ENCODE assay signal across 21 cellular contexts in the genomic region with DNA sequence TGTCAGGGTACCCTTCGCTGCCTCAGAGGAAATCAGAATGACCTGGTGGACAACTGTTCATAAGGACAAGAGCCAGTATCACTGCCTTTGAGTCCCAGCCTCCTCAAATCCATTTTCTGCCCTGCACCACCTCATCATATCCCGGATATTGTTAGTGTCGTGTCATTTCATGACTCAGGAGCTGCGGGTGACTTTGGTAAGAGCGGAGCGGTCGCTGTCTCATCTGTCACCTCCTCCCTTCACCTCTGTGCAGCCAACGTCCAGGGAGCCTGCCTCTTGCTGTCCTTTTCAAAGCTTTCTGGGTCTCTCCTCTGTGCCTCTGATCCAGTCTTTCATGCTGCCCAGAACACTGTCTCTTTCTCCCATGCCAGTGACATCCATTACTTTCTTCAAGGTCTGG.
"Had no signal": no experiment of that assay in that cellular context is flagged by ENCODE, and none has a peak within 500 bp of the region (broad histone marks: within the 10 kb centered on the region; RNA-seq: fewer than 3 reads in every experiment).

No MANE protein-coding gene starts in this region.

- H3K4me3 ChIP-seq: cardiac muscle cell, Peyer's patch had no signal

- H3K9me3 ChIP-seq: Peyer's patch had no signal

- H3K4me1 ChIP-seq: Peyer's patch had no signal

- H3K36me3 ChIP-seq: brain microvascular endothelial cell, cardiac muscle cell, Peyer's patch had no signal

- ATAC-seq: activated CD8-positive, alpha-beta memory T cell treated with anti-CD3 and anti-CD28 coated beads, Interleukin-2, amount 10 ng/mL, durations not matched to agents 7 days and 5 days; WTC11 had no signal

- DNase-seq: activated CD4-positive, alpha-beta T cell treated with anti-CD3 and anti-CD28 coated beads for 48 hours; activated CD4-positive, alpha-beta T cell treated with anti-CD3 and anti-CD28 coated beads, Interleukin-2, amount 50 U/mL, for 4 hours; activated CD4-positive, CD25-positive, alpha-beta regulatory T cell treated with anti-CD3 and anti-CD28 coated beads, Interleukin-2, amount 50 U/mL, for 72 hours; activated CD8-positive, alpha-beta memory T cell treated with anti-CD3 and anti-CD28 coated beads, Interleukin-2, amount 10 ng/mL, durations not matched to agents 7 days and 5 days; activated gamma-delta T cell; activated naive CD4-positive, alpha-beta T cell treated with anti-CD3 and anti-CD28 coated beads for 36 hours; activated T-cell treated with anti-CD3 and anti-CD28 coated beads, Interleukin-2, amount 50 U/mL, for 24 hours; amygdala; brain microvascular endothelial cell; NCI-H1092; NCI-H1417; NCI-H1930; NCI-H2107; NCI-H2171 treated with DMSO at 0.1 percent for 48 hours; NCI-H226; NCI-H526; NCI-H82; Peyer's patch; SHP77 treated with DMSO at 0.1 percent for 48 hours had no signal

- H3K27ac ChIP-seq: brain microvascular endothelial cell, Peyer's patch had no signal

- H3K27me3 ChIP-seq: brain microvascular endothelial cell, cardiac muscle cell, Peyer's patch had no signal
